1 cellular context compared by ENCODE assay signal in the genomic region with DNA sequence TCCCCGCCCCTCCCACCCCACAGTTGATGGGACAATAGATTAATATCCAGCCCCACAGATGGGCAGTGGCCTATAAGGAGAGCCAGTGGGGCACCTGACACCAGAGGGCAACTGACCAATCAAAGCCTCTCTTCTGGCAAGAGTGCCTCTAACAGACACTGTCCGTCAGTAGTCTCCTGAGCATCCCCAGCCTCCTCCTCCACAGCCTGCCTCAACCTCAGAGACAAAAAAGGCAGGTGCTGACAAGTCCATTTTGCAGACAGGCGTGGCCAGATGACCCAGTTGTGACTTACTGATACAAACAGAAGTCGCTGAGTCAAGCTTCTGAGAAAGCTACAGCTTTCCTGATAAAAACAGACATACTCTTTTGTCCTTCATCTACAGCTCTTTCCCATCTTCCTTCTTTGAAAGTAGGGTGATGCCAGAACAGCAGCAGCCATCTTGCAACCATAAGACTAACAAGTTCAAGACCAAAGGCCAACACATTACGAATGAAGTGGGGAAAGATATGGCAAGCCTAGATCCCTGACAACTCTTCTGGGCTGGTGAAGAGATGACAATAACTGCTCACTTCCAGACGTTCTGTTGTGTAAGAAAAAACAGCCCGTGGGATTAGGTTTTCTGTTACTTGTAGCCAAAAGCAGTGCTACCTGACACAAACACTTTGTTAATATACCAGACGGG.
A peak's percentile ranks its signal among the peaks of the same experiment; 100 is the strongest.
TF ChIP-seq lines count a peak whose summit lies in the region.

No MANE protein-coding gene starts in this region.

TF ChIP-seq in K562, 482 proteins besides CTCF, POLR2A, EP300 and RAD21 (continued from another document):
- TF ChIP-seq, protein P1, sequence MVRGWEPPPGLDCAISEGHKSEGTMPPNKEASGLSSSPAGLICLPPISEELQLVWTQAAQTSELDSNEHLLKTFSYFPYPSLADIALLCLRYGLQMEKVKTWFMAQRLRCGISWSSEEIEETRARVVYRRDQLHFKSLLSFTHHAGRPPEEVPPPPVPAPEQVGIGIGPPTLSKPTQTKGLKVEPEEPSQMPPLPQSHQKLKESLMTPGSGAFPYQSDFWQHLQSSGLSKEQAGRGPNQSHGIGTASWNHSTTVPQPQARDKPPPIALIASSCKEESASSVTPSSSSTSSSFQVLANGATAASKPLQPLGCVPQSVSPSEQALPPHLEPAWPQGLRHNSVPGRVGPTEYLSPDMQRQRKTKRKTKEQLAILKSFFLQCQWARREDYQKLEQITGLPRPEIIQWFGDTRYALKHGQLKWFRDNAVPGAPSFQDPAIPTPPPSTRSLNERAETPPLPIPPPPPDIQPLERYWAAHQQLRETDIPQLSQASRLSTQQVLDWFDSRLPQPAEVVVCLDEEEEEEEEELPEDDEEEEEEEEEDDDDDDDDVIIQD (CRISPR knock-in tag; IDR thresholded peaks at IDR 0.05): no peak
- TF ChIP-seq ZNF644 (tag; IDR thresholded peaks at IDR 0.05; ENCODE audit: low read depth) (no peak), MCM2 (IDR thresholded peaks at IDR 0.05; ENCODE audit: low read depth) (no peak), KAT2B (IDR thresholded peaks at IDR 0.05; ENCODE audit: low read depth, low read length) (no peak), ZNF57 (CRISPR knock-in tag; IDR thresholded peaks at IDR 0.05) (no peak), TEAD4 (IDR thresholded peaks at IDR 0.05; ENCODE audit: low read length) (peak; percentile 84), TEAD4 (CRISPR knock-in tag; IDR thresholded peaks at IDR 0.05; ENCODE audit: borderline replicate concordance) (no peak), ZBTB49 (CRISPR knock-in tag; IDR thresholded peaks at IDR 0.05; ENCODE audit: borderline replicate concordance) (no peak), SRSF9 (IDR thresholded peaks at IDR 0.05; ENCODE audit: borderline replicate concordance, low read depth, low read length) (no peak)
